ENCODE assay signal across 22 cellular contexts in genomic region chr20:50604451-50604850, GRCh38.
DNase-seq lines count a peak whose midpoint lies in the region; ATAC-seq, FAIRE-seq and TF ChIP-seq lines count a peak whose summit lies in the region.
"Had no signal": no experiment of that assay in that cellular context is flagged by ENCODE, and none has a peak within 500 bp of the region (broad histone marks: within the 10 kb centered on the region; RNA-seq: fewer than 3 reads in every experiment).

No MANE protein-coding gene starts in this region.

- in situ Hi-C loops in HepG2 (cut with HindIII; ENCODE audit: extremely low pct_ligation_motif_present, low pct_unique_long_range_greater_than_20kb), result no loop called here

- H3K79me2 ChIP-seq in HepG2 (ENCODE audit: insufficient read depth, low read length) (no peaks in the 10 kb centered on the region), osteoblast (ENCODE audit: insufficient read depth, low read length) (no peaks in the 10 kb centered on the region)

- H3K4me3 ChIP-seq in HepG2 (replicated peaks in 1 of 3; ENCODE audit: insufficient read depth in 1 of 3, low read depth in 2 of 3, low read length in 3 of 3), result no peak overlapping the region
- no peak overlapping the region for H3K4me3 ChIP-seq in right lobe of liver
- H3K4me3 ChIP-seq in osteoblast (ENCODE audit: insufficient read depth, low read length), result no peak overlapping the region
- H3K4me3 ChIP-seq: BLaER1 treated with 17β-estradiol and CSF1 and Interleukin-3, amounts not matched to agents 10 nM and 100 nM had no signal

- H3K9me3 Mint-ChIP-seq in neural crest cell, result no peaks in the 10 kb centered on the region
- H3K9me3 Mint-ChIP-seq: CD4-positive, alpha-beta T cell; CD8-positive, alpha-beta T cell had no signal

- FAIRE-seq in HepG2 (lab: Jason Lieb, UNC), result no peak
- FAIRE-seq: A204.1, D721Med, G401.6, GM12891, GM19239 had no signal

- intact Hi-C loops in HepG2 (cut with micrococcal nuclease; ENCODE audit: unreplicated experiment), result no loop called here
- intact Hi-C loops in right lobe of liver (cut with DNase I), result no loop called here

- no peak for TF ChIP-seq POLR2A in HepG2 (IDR thresholded peaks at IDR 0.05; ENCODE audit: insufficient read depth in 1 of 2, low read depth in 2 of 2, low read length in 2 of 2)
- TF ChIP-seq POLR2A in right lobe of liver (IDR thresholded peaks at IDR 0.05), result no peak

- H3K4me1 Mint-ChIP-seq in neural crest cell, result peaks cover 5% of the 10 kb centered on the region

- TF ChIP-seq RAD21 in HepG2 (CRISPR knock-in tag; IDR thresholded peaks at IDR 0.05), result no peak

- no peak overlapping the region for H3K27ac ChIP-seq in HepG2 (ENCODE audit: extremely low read length, insufficient read depth, low read length)
- no peak overlapping the region for H3K27ac ChIP-seq in right lobe of liver
- H3K27ac ChIP-seq in osteoblast (ENCODE audit: low read depth, low read length), result no peak overlapping the region
- H3K27ac ChIP-seq: C4-2B had no signal

- H3K36me3 Mint-ChIP-seq in neural crest cell (ENCODE audit: low read depth), result no peaks in the 10 kb centered on the region
- H3K36me3 Mint-ChIP-seq: CD8-positive, alpha-beta T cell had no signal

- H3K4me2 ChIP-seq in HepG2 (ENCODE audit: low read depth, low read length), result no peak overlapping the region
- H3K4me2 ChIP-seq in osteoblast (ENCODE audit: insufficient read depth, low read length), result no peak overlapping the region
- H3K4me2 ChIP-seq: BLaER1 treated with 17β-estradiol and CSF1 and Interleukin-3, amounts not matched to agents 10 nM and 100 nM had no signal

- CTCF ChIA-PET in HepG2 (lab: Yijun Ruan, JAX; ENCODE audit: low intra/inter-chr PET ratio, low total read pairs), result no interaction called here

- no peaks in the 10 kb centered on the region for H3K9me3 ChIP-seq in HepG2 (ENCODE audit: low read length)
- no peaks in the 10 kb centered on the region for H3K9me3 ChIP-seq in right lobe of liver
- no peaks in the 10 kb centered on the region for H3K9me3 ChIP-seq in osteoblast (ENCODE audit: low read depth, low read length)
- H3K9me3 ChIP-seq: Caco-2 had no signal

- H4K20me1 ChIP-seq in HepG2 (ENCODE audit: insufficient read depth, low read length) (no peaks in the 10 kb centered on the region), osteoblast (ENCODE audit: insufficient read depth, low read length) (no peaks in the 10 kb centered on the region)
- H4K20me1 ChIP-seq: BLaER1 treated with 17β-estradiol and CSF1 and Interleukin-3, amounts not matched to agents 10 nM and 100 nM had no signal

- peak overlapping the region; percentile 29 for H3K27ac Mint-ChIP-seq in neural crest cell (ENCODE audit: unreplicated experiment)
- H3K27ac Mint-ChIP-seq: B cell; CD4-positive, alpha-beta T cell; CD8-positive, alpha-beta T cell had no signal

- no peak overlapping the region for H3K9ac ChIP-seq in HepG2 (ENCODE audit: insufficient read depth, low read depth, low read length)
- H3K9ac ChIP-seq: BLaER1 treated with 17β-estradiol and CSF1 and Interleukin-3, amounts not matched to agents 10 nM and 100 nM had no signal

- BruUV-seq in HepG2 (replicated peaks; lab: Mats Ljungman, UMichigan), result no TSS peak

- ATAC-seq in HepG2, result no peak
- ATAC-seq in right lobe of liver, result no peak
- ATAC-seq: CD8-positive, alpha-beta T cell had no signal

- TF ChIP-seq CTCF in HepG2 (CRISPR knock-in tag; IDR thresholded peaks at IDR 0.05) (no peak), right lobe of liver (IDR thresholded peaks at IDR 0.05) (no peak), neural crest cell (conservative IDR thresholded peaks at IDR 0.05) (no peak), osteoblast (IDR thresholded peaks at IDR 0.05; ENCODE audit: extremely low read depth, low read depth, low read length) (no peak)

- H3K27me3 ChIP-seq in HepG2 (ENCODE audit: control insufficient read depth in 1 of 2, insufficient read depth in 2 of 2, low read length in 2 of 2) (peaks cover 11 to 34% of the 10 kb centered on the region in 2 experiments; a peak in 3 of 5 replicates), right lobe of liver (no peaks in the 10 kb centered on the region), osteoblast (ENCODE audit: insufficient read depth, low read length) (peaks cover 1% of the 10 kb centered on the region)
- H3K27me3 ChIP-seq: BLaER1 treated with 17β-estradiol and CSF1 and Interleukin-3, amounts not matched to agents 10 nM and 100 nM had no signal

- H2AFZ ChIP-seq in HepG2 (ENCODE audit: low read length), result no peak overlapping the region
- no peak overlapping the region for H2AFZ ChIP-seq in osteoblast (ENCODE audit: low read length)

- no peak overlapping the region for H3K4me3 Mint-ChIP-seq in neural crest cell
- H3K4me3 Mint-ChIP-seq: B cell; CD4-positive, alpha-beta T cell; CD8-positive, alpha-beta T cell had no signal

- H3K36me3 ChIP-seq in HepG2 (replicated peaks in 1 of 2; ENCODE audit: control insufficient read depth in 1 of 2, insufficient read depth in 2 of 2, low read length in 2 of 2), result no peaks in the 10 kb centered on the region
- no peaks in the 10 kb centered on the region for H3K36me3 ChIP-seq in right lobe of liver
- no peaks in the 10 kb centered on the region for H3K36me3 ChIP-seq in osteoblast (ENCODE audit: insufficient read depth, low read length)
- H3K36me3 ChIP-seq: BLaER1 treated with 17β-estradiol and CSF1 and Interleukin-3, amounts not matched to agents 10 nM and 100 nM had no signal

- TF ChIP-seq EP300 in HepG2 (IDR thresholded peaks at IDR 0.05; ENCODE audit: low read depth in 2 of 2, low read length in 2 of 2), result no peak
- TF ChIP-seq EP300 in HepG2 (CRISPR knock-in tag; IDR thresholded peaks at IDR 0.05; ENCODE audit: borderline replicate concordance), result no peak

- DNase-seq in HepG2 (ENCODE audit: low spot score) (no peak), right lobe of liver (no peak), neural crest cell (ENCODE audit: low read depth, low spot score) (no peak), osteoblast (ENCODE audit: insufficient read length, low spot score, missing footprints) (peak; percentile 58), superior temporal gyrus (ENCODE audit: extremely low spot score) (no peak)
- no peak for DNase-seq in activated naive CD4-positive, alpha-beta T cell treated with Interleukin-2 at 50 U/mL for 16 hours
- DNase-seq: 8988T; AML-193; Caco-2; Calu3; CD4-positive, alpha-beta T cell; CD8-positive, alpha-beta T cell; DMS79 treated with DMSO at 0.1 percent for 48 hours; GF-D8 had no signal

- H3K4me1 ChIP-seq in HepG2 (ENCODE audit: insufficient read depth, low read length) (peaks cover 21% of the 10 kb centered on the region), right lobe of liver (peaks cover 0 to 3% (median 1%) of the 10 kb centered on the region in 4 donors), osteoblast (ENCODE audit: insufficient read depth, low read length) (no peaks in the 10 kb centered on the region)
- H3K4me1 ChIP-seq: Caco-2 had no signal

- 46% methylated on average over 12 of the region's 12 CpGs for WGBS in HepG2 (ENCODE audit: low lambda C conversion rate)
- WGBS in right lobe of liver (ENCODE audit: insufficient coverage, low coverage, low lambda C conversion rate, missing lambda C conversion rate), result no CpG with 5 or more reads among the region's 12 CpGs

- POLR2A ChIA-PET in HepG2 (lab: Yijun Ruan, JAX), result interaction anchor here (1.0 kb wide), 1 partner anchor 10 kb away, joined by 5 read pairs; no protein-coding TSS in a partner anchor

- H3K27me3 Mint-ChIP-seq in neural crest cell (ENCODE audit: low read depth), result no peaks in the 10 kb centered on the region

TF ChIP-seq in HepG2, 621 proteins besides CTCF, POLR2A, EP300 and RAD21:
- TF ChIP-seq KLF16 (CRISPR knock-in tag; IDR thresholded peaks at IDR 0.05) (peak in 1 of 2 experiments; percentile 31; a peak in 1 of 4 replicates), NFE2L2 (IDR thresholded peaks at IDR 0.05; ENCODE audit: low read length) (no peak), ZNF687 (CRISPR knock-in tag; IDR thresholded peaks at IDR 0.05) (peak; percentile 21; the same call in 1 of the 2 replicates)
